In the genomic region with DNA sequence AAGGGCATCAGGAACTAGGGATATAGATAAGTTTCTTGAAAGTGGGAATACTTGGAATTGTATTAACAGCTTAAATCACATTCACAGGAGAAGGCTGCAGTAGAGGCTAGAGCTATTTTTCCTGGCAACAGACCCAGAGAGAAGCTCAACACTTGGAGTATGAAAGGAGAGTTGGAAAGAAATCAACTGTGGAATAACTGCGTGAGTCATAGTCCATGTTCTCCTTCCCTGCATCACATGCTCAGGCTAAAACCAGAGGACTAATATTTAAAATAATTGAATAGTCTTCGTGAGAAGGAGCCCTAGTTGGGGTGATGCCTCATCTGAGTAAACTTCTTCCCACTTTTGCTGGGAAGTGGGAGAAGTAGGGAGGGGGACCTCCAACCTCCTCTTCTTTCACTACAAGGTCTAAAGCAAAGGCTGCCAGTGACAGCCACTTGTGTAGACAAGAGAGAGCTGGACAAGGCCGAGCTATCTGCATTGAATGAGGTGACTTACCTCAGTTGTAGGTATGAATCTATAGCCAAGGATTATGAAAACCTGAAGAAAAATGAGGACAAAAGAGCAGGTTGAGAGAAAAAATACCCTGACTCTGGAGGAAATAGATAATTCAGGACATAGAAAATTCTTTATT, we compare ENCODE assay signal across 10 cellular contexts. TPM values are rescaled to one million over a fixed set of nuclear protein-coding genes. Genes with fewer than 3 reads are reported as not detected.
A peak's percentile ranks its signal among the peaks of the same experiment; 100 is the strongest.
DNase-seq lines count a peak whose midpoint lies in the region; ATAC-seq and TF ChIP-seq lines count a peak whose summit lies in the region.
"Had no signal": no experiment of that assay in that cellular context is flagged by ENCODE, and none has a peak within 500 bp of the region (broad histone marks: within the 10 kb centered on the region; RNA-seq: fewer than 3 reads in every experiment).

No MANE protein-coding gene starts in this region.

- TF ChIP-seq CTCF in ascending aorta (IDR thresholded peaks at IDR 0.05) = no peak

- ATAC-seq in HG02973 (IDR thresholded peaks at IDR 0.05; ENCODE audit: unreplicated experiment) = no peak

- DNase-seq in EH (ENCODE audit: low read depth) = peak; percentile 98
- peak in 1 of 2 donors; percentile 69 for DNase-seq in ascending aorta (ENCODE audit: low spot score in 2 of 2)
- DNase-seq in glomerular visceral epithelial cell (ENCODE audit: extremely low spot score) = peak; percentile 75
- DNase-seq in renal cortical epithelial cell (ENCODE audit: low read depth) = peak; percentile 97
- no peak for DNase-seq in HEK293T (ENCODE audit: extremely low spot score)
- no peak for DNase-seq in activated CD4-positive, alpha-beta T cell treated with anti-CD3 and anti-CD28 coated beads for 1 hour
- DNase-seq in 8988T = no peak
- DNase-seq: hypothalamus, NCI-H1105 treated with DMSO at 0.1 percent for 48 hours had no signal

- H3K27me3 ChIP-seq in ascending aorta = no peaks in the 10 kb centered on the region

- CTCF ChIA-PET in HEK293T (lab: Yijun Ruan, JAX) = interaction anchor here (0.7 kb wide), 1 partner anchor 168 kb away, joined by 3 read pairs; no protein-coding TSS in a partner anchor

- peaks cover 0 to 23% of the 10 kb centered on the region in 2 donors for H3K4me1 ChIP-seq in ascending aorta

- peak overlapping the region; percentile 72 to 90 for H3K27ac ChIP-seq in ascending aorta

- H3K36me3 ChIP-seq in ascending aorta = no peaks in the 10 kb centered on the region

- POLR2A ChIA-PET in HEK293T (lab: Yijun Ruan, JAX) = no interaction called here

- no peak overlapping the region for H3K4me3 ChIP-seq in ascending aorta

- no peaks in the 10 kb centered on the region for H3K9me3 ChIP-seq in ascending aorta

- intact Hi-C loops in ascending aorta (cut with DNase I) = loop anchor here (1.0 kb wide), 1 partner anchor 35 kb away; no protein-coding TSS in a partner anchor

TF ChIP-seq in HEK293T, 16 proteins besides CTCF, POLR2A, EP300 and RAD21:
- TF ChIP-seq TARDBP (IDR thresholded peaks at IDR 0.05) (no peak), FOXK2 (IDR thresholded peaks at IDR 0.05) (no peak), LEF1 (IDR thresholded peaks at IDR 0.05; ENCODE audit: borderline replicate concordance) (no peak), ELF4 (IDR thresholded peaks at IDR 0.05) (no peak), HDGF (IDR thresholded peaks at IDR 0.05; ENCODE audit: borderline replicate concordance) (no peak), NFRKB (IDR thresholded peaks at IDR 0.05) (no peak), BHLHE40 (IDR thresholded peaks at IDR 0.05; ENCODE audit: borderline replicate concordance) (no peak), PKNOX1 (IDR thresholded peaks at IDR 0.05) (no peak), SUZ12 (IDR thresholded peaks at IDR 0.05) (no peak), FOXA1 (IDR thresholded peaks at IDR 0.05) (no peak), SP1 (IDR thresholded peaks at IDR 0.05) (no peak), FOXM1 (IDR thresholded peaks at IDR 0.05; ENCODE audit: borderline replicate concordance) (no peak)
TF ChIP-seq in HEK293T: peak in this region for 0.

RNA-seq across cellular contexts. Expression of gene DYRK2, which starts 32.7 kb away (rescaled TPM):
- 40.1 TPM for total RNA-seq in ascending aorta
- 35.1 and 81.7 TPM in 2 replicates for total RNA-seq in renal cortical epithelial cell

Comparison
In these comparisons a context has a peak if more than half of its experiments do, and no peak if none do; other contexts are left out.
1. DNase-seq: peak in EH (single experiment), glomerular visceral epithelial cell (single experiment) and renal cortical epithelial cell (single experiment); none in HEK293T (single experiment), activated CD4-positive, alpha-beta T cell treated with anti-CD3 and anti-CD28 coated beads for 1 hour (single experiment) and 8988T (single experiment).